In genomic region chr21:35128526-35128925, GRCh38 we compare ENCODE assay signal across 16 cellular contexts.
"Had no signal": no experiment of that assay in that cellular context is flagged by ENCODE, and none has a peak within 500 bp of the region (broad histone marks: within the 10 kb centered on the region; RNA-seq: fewer than 3 reads in every experiment).

No MANE protein-coding gene starts in this region.

- H3K9me3 ChIP-seq: sigmoid colon had no signal

- DNase-seq: cortex of kidney; dorsolateral prefrontal cortex; effector CD8-positive, alpha-beta T cell; foreskin melanocyte; heart left ventricle; hippocampal formation; kidney glomerular epithelial cell; mucosa of descending colon; naive thymus-derived CD8-positive, alpha-beta T cell; posterior cingulate gyrus; sigmoid colon; stimulated activated CD4-positive, alpha-beta T cell treated with anti-CD3 and anti-CD28 coated beads, Interleukin-2, amount 100 ng/mL, for 48 hours; stimulated activated naive CD4-positive, alpha-beta T cell treated with Interleukin-2 at 50 U/mL for 16 hours had no signal

- H3K27ac ChIP-seq: dorsolateral prefrontal cortex, heart left ventricle, right atrium auricular region, sigmoid colon had no signal

- H3K4me3 ChIP-seq: dorsolateral prefrontal cortex, heart left ventricle, mucosa of descending colon, right atrium auricular region, sigmoid colon, smooth muscle cell had no signal

- H3K4me3 Mint-ChIP-seq: naive thymus-derived CD8-positive, alpha-beta T cell had no signal

- ATAC-seq: heart left ventricle; left lobe of liver; mucosa of descending colon; naive thymus-derived CD8-positive, alpha-beta T cell had no signal

- H3K27me3 ChIP-seq: right atrium auricular region, sigmoid colon had no signal

- H3K4me1 Mint-ChIP-seq: naive thymus-derived CD8-positive, alpha-beta T cell had no signal

- H3K4me1 ChIP-seq: heart left ventricle, right atrium auricular region had no signal

- H3K27ac Mint-ChIP-seq: naive thymus-derived CD8-positive, alpha-beta T cell had no signal

- H3K4me2 ChIP-seq: smooth muscle cell had no signal

- H3K27me3 Mint-ChIP-seq: naive thymus-derived CD8-positive, alpha-beta T cell had no signal

- H3K36me3 ChIP-seq: heart left ventricle, right atrium auricular region, sigmoid colon had no signal
